In genomic region chr13:48545608-48546007, GRCh38 we compare ENCODE assay signal across 27 cellular contexts.
"Had no signal": no experiment of that assay in that cellular context is flagged by ENCODE, and none has a peak within 500 bp of the region (broad histone marks: within the 10 kb centered on the region; RNA-seq: fewer than 3 reads in every experiment).

No MANE protein-coding gene starts in this region.

- H3K4me2 ChIP-seq: smooth muscle cell had no signal

- H3K36me3 ChIP-seq: colonic mucosa, esophagus squamous epithelium, heart right ventricle, left ventricle myocardium inferior, lower lobe of right lung, neutrophil, pancreas, tibial artery had no signal

- ATAC-seq: effector memory CD8-positive, alpha-beta T cell; heart right ventricle; left cardiac atrium; lower lobe of right lung; natural killer cell; pancreas; sciatic nerve; stimulated activated naive CD8-positive, alpha-beta T cell treated with anti-CD3 and anti-CD28 coated beads, Interleukin-15, amount 100 ng/mL, for 72 hours had no signal

- FAIRE-seq: endometrium, islet of Langerhans, pancreas had no signal

- H3K4me3 ChIP-seq: colonic mucosa, esophagus squamous epithelium, heart right ventricle, left ventricle myocardium inferior, lower lobe of right lung, pancreas, smooth muscle cell, testis, tibial artery had no signal

- H3K27me3 ChIP-seq: colonic mucosa, esophagus squamous epithelium, heart right ventricle, neutrophil, pancreas, testis, tibial artery had no signal

- H3K27ac ChIP-seq: colonic mucosa, esophagus squamous epithelium, left ventricle myocardium inferior, lower lobe of right lung, neutrophil, pancreas, testis, tibial artery had no signal

- H3K9me3 ChIP-seq: colonic mucosa, lower lobe of right lung, neutrophil, pancreas, testis, tibial artery had no signal

- DNase-seq: colonic mucosa; dermis blood vessel endothelial cell; effector memory CD8-positive, alpha-beta T cell; erythroblast; esophagus squamous epithelium; foreskin melanocyte; glutamatergic neuron; heart right ventricle; hippocampal formation; left cardiac atrium; left ventricle myocardium inferior; lower lobe of right lung; natural killer cell; pancreas; stimulated activated CD4-positive, alpha-beta T cell treated with anti-CD3 and anti-CD28 coated beads, Interleukin-12 subunit alpha, Interleukin-12 subunit beta, amount 100 ng/mL, for 4 hours; stimulated activated CD4-positive, alpha-beta T cell treated with anti-CD3 and anti-CD28 coated beads, Interleukin-1b, Interleukin-23, amount 100 ng/mL, for 48 hours; stimulated activated CD4-positive, alpha-beta T cell treated with anti-CD3 and anti-CD28 coated beads, Interleukin-4, amount 100 ng/mL, for 1 hour; stimulated activated CD8-positive, alpha-beta memory T cell treated with anti-CD3 and anti-CD28 coated beads, Interleukin-4, amount 100 ng/mL, for 48 hours; stimulated activated naive CD4-positive, alpha-beta T cell; stimulated activated naive CD8-positive, alpha-beta T cell treated with anti-CD3 and anti-CD28 coated beads, Interleukin-15, amount 100 ng/mL, for 72 hours; testis; tibial artery had no signal
